Comparison of ENCODE assay signal across 1 cellular context in genomic region chr9:72602629-72603028, GRCh38.
TF ChIP-seq lines count a peak whose summit lies in the region.

No MANE protein-coding gene starts in this region.

TF ChIP-seq in GM12878, 131 proteins besides CTCF, POLR2A, EP300 and RAD21 (continued from another document):
- TF ChIP-seq NFIC (IDR thresholded peaks at IDR 0.05; ENCODE audit: low read depth, low read length) (0 out of 2 replicates have a peak, but pooled peaks have one; percentile 36), BACH1 (IDR thresholded peaks at IDR 0.05; ENCODE audit: borderline replicate concordance) (no peak), ATF3 (IDR thresholded peaks at IDR 0.05; ENCODE audit: borderline replicate concordance, extremely low read depth, low read depth, low read length) (no peak), ESRRA (IDR thresholded peaks at IDR 0.05; ENCODE audit: low read length) (no peak), NKRF (conservative IDR thresholded peaks at IDR 0.05) (no peak), JUNB (IDR thresholded peaks at IDR 0.05) (peak; percentile 81), IKZF1 (conservative IDR thresholded peaks at IDR 0.05) (no peak), MEF2A (IDR thresholded peaks at IDR 0.05; ENCODE audit: insufficient read depth, low read depth, low read length) (0 out of 2 replicates have a peak, but pooled peaks have one; percentile 11)
